Comparison of ENCODE assay signal across 6 cellular contexts in genomic region chr2:102871707-102872106, GRCh38.
"Had no signal": no experiment of that assay in that cellular context is flagged by ENCODE, and none has a peak within 500 bp of the region (broad histone marks: within the 10 kb centered on the region; RNA-seq: fewer than 3 reads in every experiment).

No MANE protein-coding gene starts in this region.

- ATAC-seq: HepG2 had no signal

- DNase-seq: IMR-90, KBM-7, KG1 had no signal

- H3K27ac ChIP-seq: HL-60 had no signal

- FAIRE-seq: HTR-8/SVneo had no signal
